25 cellular contexts compared by ENCODE assay signal in the genomic region with DNA sequence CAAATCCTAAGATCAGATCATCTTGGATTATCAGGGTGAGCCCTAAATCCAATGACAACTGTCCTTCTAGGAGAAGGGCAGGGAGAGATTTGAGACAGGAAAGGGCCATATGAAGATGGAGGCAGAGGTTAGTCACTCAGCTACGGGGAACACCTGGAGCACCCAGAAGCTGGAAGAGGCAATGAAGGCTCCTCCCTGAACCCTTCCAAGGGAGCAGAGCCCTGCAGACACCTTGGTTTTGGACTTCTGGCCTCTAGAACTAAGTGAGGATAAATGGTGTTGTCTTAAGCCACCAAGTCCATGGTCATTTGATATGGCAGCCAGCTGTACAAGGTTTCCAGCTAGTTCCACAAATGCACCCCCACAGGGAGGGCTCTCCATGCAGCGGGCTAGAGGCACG.
A peak's percentile ranks its signal among the peaks of the same experiment; 100 is the strongest.
DNase-seq lines count a peak whose midpoint lies in the region; FAIRE-seq and TF ChIP-seq lines count a peak whose summit lies in the region.
"Had no signal": no experiment of that assay in that cellular context is flagged by ENCODE, and none has a peak within 500 bp of the region (broad histone marks: within the 10 kb centered on the region; RNA-seq: fewer than 3 reads in every experiment).

No MANE protein-coding gene starts in this region.

- H3K27ac ChIP-seq in WERI-Rb-1, result peak overlapping the region; percentile 58
- H3K27ac ChIP-seq: 22Rv1, C4-2B, Peyer's patch, SK-N-MC had no signal

- H3K9me3 ChIP-seq in WERI-Rb-1 (ENCODE audit: severe bottlenecking), result peaks cover 6% of the 10 kb centered on the region
- H3K9me3 ChIP-seq: Peyer's patch had no signal

- FAIRE-seq in urothelium cell line (lab: Jason Lieb, UNC), result peak; percentile 77

- no peak for TF ChIP-seq CTCF in WERI-Rb-1 (IDR thresholded peaks at IDR 0.05; ENCODE audit: low read depth, low read length)

- H3K4me3 ChIP-seq in WERI-Rb-1 (ENCODE audit: low read depth, low read length), result no peak overlapping the region
- H3K4me3 ChIP-seq: GM23338, Peyer's patch, SK-N-MC had no signal

- H3K36me3 ChIP-seq in WERI-Rb-1, result no peaks in the 10 kb centered on the region
- H3K36me3 ChIP-seq: Peyer's patch had no signal

- H3K27me3 ChIP-seq in WERI-Rb-1 (ENCODE audit: insufficient read depth, low read depth, severe bottlenecking), result no peaks in the 10 kb centered on the region
- H3K27me3 ChIP-seq: Peyer's patch had no signal

- DNase-seq in DMS 273 (lab: John Stamatoyannopoulos, UW; ENCODE audit: unreplicated experiment), result peak; percentile 14
- no peak for DNase-seq in DMS 273 treated with DMSO at 0.1 percent for 48 hours (lab: John Stamatoyannopoulos, UW)
- DNase-seq in NCI-H69 (lab: John Stamatoyannopoulos, UW), result peak; percentile 26
- DNase-seq in WERI-Rb-1, result peak; percentile 83
- no peak for DNase-seq in urothelium cell line (ENCODE audit: low spot score)
- no peak for DNase-seq in COLO668 (lab: John Stamatoyannopoulos, UW; ENCODE audit: unreplicated experiment)
- no peak for DNase-seq in HuH-7.5 (ENCODE audit: low spot score)
- DNase-seq: CD8-positive, alpha-beta T cell; DMS153; H9; HFFc6; Karpas-422; NCI-H1092; NCI-H1417 treated with DMSO at 0.1 percent for 48 hours; NCI-H187 treated with DMSO at 0.1 percent for 48 hours; NCI-H345; NCI-H510A treated with DMSO at 0.1 percent for 48 hours; NCI-H774; Peyer's patch; SIG-M5; SW 1271 had no signal

Comparison
In these comparisons a context has a peak if more than half of its experiments do, and no peak if none do; other contexts are left out.
1. DNase-seq: peak in DMS 273 (single experiment), NCI-H69 (single experiment) and WERI-Rb-1 (single experiment); none in DMS 273 treated with DMSO at 0.1 percent for 48 hours (single experiment), urothelium cell line (single experiment), COLO668 (single experiment) and HuH-7.5 (single experiment).